ENCODE assay signal across 1 cellular context in the genomic region with DNA sequence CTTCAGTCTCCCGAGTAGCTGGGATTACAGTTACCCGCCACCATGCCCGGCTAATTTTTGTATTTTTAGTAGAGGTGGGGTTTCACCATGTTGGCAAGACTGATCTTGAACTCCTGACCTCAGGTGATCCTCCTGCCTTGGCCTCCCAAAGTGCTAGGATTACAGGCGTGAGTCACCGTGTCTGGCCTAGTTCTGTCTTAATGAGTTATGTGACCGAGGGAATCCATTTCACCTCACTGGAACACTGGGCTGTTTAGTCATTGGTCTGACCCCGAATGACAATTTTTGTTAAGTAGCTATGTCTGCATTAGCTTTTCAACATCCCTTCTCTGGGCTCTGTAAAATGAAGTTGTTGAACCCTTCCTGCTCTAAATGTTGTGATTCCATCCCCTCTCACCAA. TPM values are rescaled to one million over a fixed set of nuclear protein-coding genes. Genes with fewer than 3 reads are reported as not detected.
"Had no signal": no experiment of that assay in that cellular context is flagged by ENCODE, and none has a peak within 500 bp of the region (broad histone marks: within the 10 kb centered on the region; RNA-seq: fewer than 3 reads in every experiment).

No MANE protein-coding gene starts in this region.

RNA-seq across cellular contexts. Expression of gene NEK2, which starts 6.8 kb away (rescaled TPM):
- total RNA-seq: gastrocnemius medialis had no signal
